Comparison of ENCODE assay signal across 1 cellular context in genomic region chr1:11144563-11145256, GRCh38.
TF ChIP-seq lines count a peak whose summit lies in the region.

No MANE protein-coding gene starts in this region.

TF ChIP-seq in SK-N-SH treated with all-trans-retinoic acid at 6 μM for 48 hours, 23 proteins besides CTCF, POLR2A, EP300 and RAD21:
- TF ChIP-seq TSHZ2 (CRISPR knock-in tag; IDR thresholded peaks at IDR 0.05) (peak; percentile 63), OSR1 (CRISPR knock-in tag; IDR thresholded peaks at IDR 0.05) (no peak), ISL1 (CRISPR knock-in tag; IDR thresholded peaks at IDR 0.05) (peak; percentile 47)
